15 cellular contexts compared by ENCODE assay signal in the genomic region with DNA sequence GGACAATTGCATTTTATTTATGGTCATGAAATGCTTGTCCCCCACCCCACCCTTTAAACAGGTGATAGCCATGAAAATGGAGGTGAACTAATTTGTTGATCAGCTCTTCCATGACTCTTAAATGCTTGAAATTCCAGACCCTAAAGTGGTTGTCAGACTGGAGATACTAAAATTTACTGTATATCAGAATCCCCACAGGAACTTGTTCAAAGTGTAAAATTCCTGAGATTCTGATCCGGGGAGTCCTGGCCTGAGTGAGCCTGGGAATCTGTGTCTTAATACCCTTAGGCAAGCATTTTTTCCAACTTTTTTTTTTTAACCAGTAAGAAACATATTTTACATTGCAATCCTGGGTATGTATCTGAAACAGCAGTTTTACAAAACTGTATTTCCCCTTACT. TPM values are rescaled to one million over a fixed set of nuclear protein-coding genes. Genes with fewer than 3 reads are reported as not detected.
DNase-seq lines count a peak whose midpoint lies in the region; ATAC-seq, FAIRE-seq and TF ChIP-seq lines count a peak whose summit lies in the region.
"Had no signal": no experiment of that assay in that cellular context is flagged by ENCODE, and none has a peak within 500 bp of the region (broad histone marks: within the 10 kb centered on the region; RNA-seq: fewer than 3 reads in every experiment).

No MANE protein-coding gene starts in this region.

- intact Hi-C loops in activated CD4-positive, alpha-beta T cell treated with anti-CD3 and anti-CD28 coated beads for 36 hours (cut with DNase I, micrococcal nuclease): no loop called here

- no peaks in the 10 kb centered on the region for H3K9me3 ChIP-seq in A549
- H3K9me3 ChIP-seq: heart left ventricle had no signal

- TF ChIP-seq CTCF in A549 (IDR thresholded peaks at IDR 0.05) (no peak), bronchial epithelial cell (IDR thresholded peaks at IDR 0.05; ENCODE audit: insufficient read depth, low read length, severe bottlenecking) (no peak)

- no peaks in the 10 kb centered on the region for H3K27me3 Mint-ChIP-seq in activated CD4-positive, alpha-beta T cell treated with anti-CD3 and anti-CD28 coated beads for 36 hours
- H3K27me3 Mint-ChIP-seq: dendritic cell treated with granulocyte-macrophage colony-stimulating factor and Interleukin-4, amounts not matched to agents 40 ng/mL and 50 ng/mL, for 4 days had no signal

- H3K4me1 Mint-ChIP-seq in activated CD4-positive, alpha-beta T cell treated with anti-CD3 and anti-CD28 coated beads for 36 hours: peaks cover 35% of the 10 kb centered on the region

- H3K36me3 Mint-ChIP-seq in activated CD4-positive, alpha-beta T cell treated with anti-CD3 and anti-CD28 coated beads for 36 hours (ENCODE audit: low read depth): peaks cover 62% of the 10 kb centered on the region

- no peak for ATAC-seq in A549
- ATAC-seq in activated CD4-positive, alpha-beta T cell treated with anti-CD3 and anti-CD28 coated beads for 36 hours: no peak
- ATAC-seq: heart left ventricle, Panc1 had no signal

- DNase-seq in A549 (ENCODE audit: low read depth in 1 of 2, low spot score in 1 of 2): no peak
- peak; percentile 85 for DNase-seq in HS-27A (ENCODE audit: low read depth)
- peak; percentile 53 for DNase-seq in bronchial epithelial cell (ENCODE audit: low read depth)
- DNase-seq in kidney glomerular epithelial cell (lab: John Stamatoyannopoulos, UW): peak; percentile 8
- DNase-seq in activated CD4-positive, alpha-beta T cell treated with anti-CD3 and anti-CD28 coated beads for 36 hours: no peak
- DNase-seq in NCI-H748 treated with DMSO at 0.1 percent for 48 hours (lab: John Stamatoyannopoulos, UW): no peak
- DNase-seq in activated CD4-positive, alpha-beta T cell treated with anti-CD3 and anti-CD28 coated beads, Interleukin-2, amount 50 U/mL, for 4 hours: no peak
- no peak for DNase-seq in amygdala (lab: John Stamatoyannopoulos, UW)
- DNase-seq: activated naive CD4-positive, alpha-beta T cell treated with anti-CD3 and anti-CD28 coated beads, Interleukin-2, amount 50 U/mL, for 16 hours; DMS79 treated with DMSO at 0.1 percent for 48 hours; heart left ventricle; T1000 had no signal

- H3K4me3 Mint-ChIP-seq in activated CD4-positive, alpha-beta T cell treated with anti-CD3 and anti-CD28 coated beads for 36 hours: no peak overlapping the region
- H3K4me3 Mint-ChIP-seq: dendritic cell treated with granulocyte-macrophage colony-stimulating factor and Interleukin-4, amounts not matched to agents 40 ng/mL and 50 ng/mL, for 4 days had no signal

- TF ChIP-seq EP300 in A549 (IDR thresholded peaks at IDR 0.05): no peak

- no peak overlapping the region for H3K27ac ChIP-seq in A549

- H3K4me2 ChIP-seq in A549: no peak overlapping the region

- H3K4me3 ChIP-seq in A549 (no peak overlapping the region), bronchial epithelial cell (ENCODE audit: low read depth, low read length) (no peak overlapping the region)
- H3K4me3 ChIP-seq: heart left ventricle, lung had no signal

- 59% methylated on average over 1 of the region's 1 CpG for WGBS in A549 (ENCODE audit: missing lambda C conversion rate)

- H3K27ac Mint-ChIP-seq in activated CD4-positive, alpha-beta T cell treated with anti-CD3 and anti-CD28 coated beads for 36 hours: no peak overlapping the region
- H3K27ac Mint-ChIP-seq: dendritic cell treated with granulocyte-macrophage colony-stimulating factor and Interleukin-4, amounts not matched to agents 40 ng/mL and 50 ng/mL, for 4 days had no signal

- no peak for FAIRE-seq in A549 (lab: Jason Lieb, UNC)
- FAIRE-seq in bronchial epithelial cell (lab: Jason Lieb, UNC): no peak

- TF ChIP-seq POLR2A in A549 (IDR thresholded peaks at IDR 0.05; ENCODE audit: low read length): no peak

- H3K36me3 ChIP-seq in bronchial epithelial cell (ENCODE audit: control insufficient read depth, insufficient read depth, low read length): peaks cover 4% of the 10 kb centered on the region

- TF ChIP-seq RAD21 in A549 (conservative IDR thresholded peaks at IDR 0.05 in 1 of 2, IDR thresholded peaks at IDR 0.05 in 1 of 2): no peak

- H3K27me3 ChIP-seq in bronchial epithelial cell (ENCODE audit: control insufficient read depth, insufficient read depth, low read length): no peaks in the 10 kb centered on the region
- H3K27me3 ChIP-seq: heart left ventricle had no signal

- CTCF ChIA-PET in A549 (lab: Yijun Ruan, JAX): interaction anchor here (1.0 to 2.1 kb wide), 4 partner anchors 11 to 85 kb away, joined by 3 to 7 read pairs (median 4); a partner anchor contains a TSS
- CTCF ChIA-PET in activated CD4-positive, alpha-beta T cell treated with anti-CD3 and anti-CD28 coated beads for 36 hours (lab: Charles Lee): interaction anchor here (1.1 to 2.2 kb wide), 3 partner anchors 10 to 11 kb away, joined by 3 to 4 read pairs (median 4); no protein-coding TSS in a partner anchor

- POLR2A ChIA-PET in A549 (lab: Yijun Ruan, JAX): no interaction called here
- POLR2A ChIA-PET in activated CD4-positive, alpha-beta T cell treated with anti-CD3 and anti-CD28 coated beads for 36 hours (lab: Charles Lee): no interaction called here

- no peaks in the 10 kb centered on the region for H3K9me3 Mint-ChIP-seq in activated CD4-positive, alpha-beta T cell treated with anti-CD3 and anti-CD28 coated beads for 36 hours (ENCODE audit: low read depth)
- H3K9me3 Mint-ChIP-seq: dendritic cell treated with granulocyte-macrophage colony-stimulating factor and Interleukin-4, amounts not matched to agents 40 ng/mL and 50 ng/mL, for 4 days had no signal

- H3K4me1 ChIP-seq in A549: peaks cover 7% of the 10 kb centered on the region; the same call in 1 of the 3 replicates

TF ChIP-seq in A549, 52 proteins besides CTCF, POLR2A, EP300 and RAD21:
- TF ChIP-seq JUNB (IDR thresholded peaks at IDR 0.05) (no peak), HOXB5 (CRISPR knock-in tag; IDR thresholded peaks at IDR 0.05) (no peak), CBX8 (IDR thresholded peaks at IDR 0.05) (no peak), MAFK (IDR thresholded peaks at IDR 0.05; ENCODE audit: partially characterized antibody) (peak; percentile 17)

RNA-seq across cellular contexts. Expression of a gene that starts 4.7 kb away (rescaled TPM):
- polyA plus RNA-seq in A549 (2011; rRNA removed) (13.7 and 23.4 TPM in 2 replicates), A549 (2017; fragmentation: RNase III; extraction: RNeasy Plus Mini Kit Qiagen cat#74134 plus additional on column Dnase treatment) (11.4 to 12.4 TPM (median 12.4 TPM) in 3 replicates)
- 14.1 and 15.8 TPM in 2 replicates for polyA plus RNA-seq in A549 (2012; cell fraction: cytosol; rRNA removed)
- polyA plus RNA-seq in A549 (2012; cell fraction: nucleus; rRNA removed): 9.3 and 13.8 TPM in 2 replicates
- polyA minus RNA-seq in A549 (2011; rRNA and poly(A)+ RNA removed): 24.2 and 24.5 TPM in 2 replicates
- total RNA-seq in bronchial epithelial cell: 8.8 and 9.5 TPM in 2 replicates
- total RNA-seq in activated CD4-positive, alpha-beta T cell treated with anti-CD3 and anti-CD28 coated beads for 36 hours: 10 to 100 TPM; 48.0 to 56.8 TPM

RNA-seq across cellular contexts. Expression of a gene that starts 4.9 kb away (rescaled TPM):
- polyA plus RNA-seq in A549 (2011; rRNA removed) (5.4 and 6.8 TPM in 2 replicates), A549 (2017; fragmentation: RNase III; extraction: RNeasy Plus Mini Kit Qiagen cat#74134 plus additional on column Dnase treatment) (2.6 to 3.6 TPM (median 2.9 TPM) in 3 replicates)
- polyA plus RNA-seq in A549 (2012; cell fraction: cytosol; rRNA removed): 0.41 and 0.51 TPM in 2 replicates
- polyA plus RNA-seq in A549 (2012; cell fraction: nucleus; rRNA removed): 0.50 and 0.95 TPM in 2 replicates
- polyA minus RNA-seq in A549 (2011; rRNA and poly(A)+ RNA removed): 5.7 and 6.7 TPM in 2 replicates
- total RNA-seq in bronchial epithelial cell: 5.3 and 8.4 TPM in 2 replicates
- total RNA-seq in activated CD4-positive, alpha-beta T cell treated with anti-CD3 and anti-CD28 coated beads for 36 hours: 10 to 100 TPM in 1 of 2 experiments, 1 to 10 TPM in 1; 9.3 to 10.2 TPM

Comparison
In these comparisons a context has a peak if more than half of its experiments do, and no peak if none do; other contexts are left out.
1. DNase-seq: peak in HS-27A (single experiment), bronchial epithelial cell (single experiment) and kidney glomerular epithelial cell (single experiment); none in A549 (0 of 2), activated CD4-positive, alpha-beta T cell treated with anti-CD3 and anti-CD28 coated beads for 36 hours (single experiment), NCI-H748 treated with DMSO at 0.1 percent for 48 hours (single experiment), activated CD4-positive, alpha-beta T cell treated with anti-CD3 and anti-CD28 coated beads, Interleukin-2, amount 50 U/mL, for 4 hours (0 of 2) and amygdala (0 of 56).